ENCODE assay signal across 9 cellular contexts in the genomic region with DNA sequence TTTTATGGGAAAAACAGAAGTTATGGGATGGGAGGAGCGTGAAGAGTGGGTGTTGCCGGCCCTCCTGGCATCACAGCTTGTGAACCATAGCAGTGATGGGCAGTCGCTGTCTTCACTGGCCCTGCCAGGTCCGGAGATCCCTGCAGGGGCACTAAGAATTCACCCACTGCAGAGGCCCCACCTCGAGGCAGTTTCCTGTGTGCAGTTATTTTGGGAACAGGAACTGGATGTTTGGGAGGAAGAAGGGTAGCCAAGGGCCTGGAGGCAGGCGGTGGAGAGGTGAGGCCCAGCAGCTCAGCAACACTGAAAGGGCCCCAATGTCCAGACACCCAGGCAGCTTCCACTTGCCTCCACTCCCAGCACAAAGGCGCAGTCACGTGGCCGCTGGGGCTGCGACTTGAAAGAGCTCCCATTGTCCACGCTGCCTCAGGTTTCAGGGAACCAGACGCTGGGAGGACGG.
DNase-seq lines count a peak whose midpoint lies in the region; ATAC-seq, FAIRE-seq and TF ChIP-seq lines count a peak whose summit lies in the region.
"Had no signal": no experiment of that assay in that cellular context is flagged by ENCODE, and none has a peak within 500 bp of the region (broad histone marks: within the 10 kb centered on the region; RNA-seq: fewer than 3 reads in every experiment).

No MANE protein-coding gene starts in this region.

- H3K4me3 Mint-ChIP-seq in WTC11: no peak overlapping the region
- H3K4me3 Mint-ChIP-seq: CD4-positive, alpha-beta memory T cell had no signal

- no peak for TF ChIP-seq EP300 in ovary (IDR thresholded peaks at IDR 0.05)

- TF ChIP-seq CTCF in WTC11 (IDR thresholded peaks at IDR 0.05) (no peak), ovary (IDR thresholded peaks at IDR 0.05) (no peak)

- WGBS in ovary, 3 donors: 24 to 32% (median 29%) methylated on average over 13 of the region's 13 CpGs

- POLR2A ChIA-PET in WTC11 (lab: Charles Lee): no interaction called here

- no peaks in the 10 kb centered on the region for H3K27me3 ChIP-seq in ovary
- no peaks in the 10 kb centered on the region for H3K27me3 ChIP-seq in effector memory CD4-positive, alpha-beta T cell (replicated peaks; ENCODE audit: control insufficient read depth, insufficient read depth, low read length, poor library complexity, severe bottlenecking)

- no peak for FAIRE-seq in GM12891 (lab: Jason Lieb, UNC)

- DNase-seq in COLO829 (ENCODE audit: low spot score) (peak; percentile 89), WTC11 (ENCODE audit: low spot score) (no peak), head of caudate nucleus (peak; percentile 69 to 92 (median 86)), ovary (peak; percentile 56 to 72 (median 67)), GM12891 (ENCODE audit: insufficient read length, low spot score) (no peak), NCI-H526 treated with DMSO at 0.1 percent for 48 hours (lab: John Stamatoyannopoulos, UW) (no peak)
- DNase-seq in effector memory CD4-positive, alpha-beta T cell: no peak
- no peak for DNase-seq in stimulated activated CD4-positive, alpha-beta T cell treated with anti-CD3 and anti-CD28 coated beads, Interleukin-4, amount 100 ng/mL, for 4 hours
- DNase-seq: CD4-positive, alpha-beta memory T cell had no signal

- H3K9me3 Mint-ChIP-seq in WTC11: no peaks in the 10 kb centered on the region

- no peaks in the 10 kb centered on the region for H3K9me3 ChIP-seq in ovary
- H3K9me3 ChIP-seq in effector memory CD4-positive, alpha-beta T cell (ENCODE audit: control insufficient read depth, low read length): no peaks in the 10 kb centered on the region

- H3K4me1 ChIP-seq in ovary (ENCODE audit: insufficient read depth): peaks cover 7% of the 10 kb centered on the region
- no peaks in the 10 kb centered on the region for H3K4me1 ChIP-seq in effector memory CD4-positive, alpha-beta T cell (ENCODE audit: control insufficient read depth, insufficient read depth, low read length, poor library complexity, severe bottlenecking)

- peak; percentile 40; the same call in 1 of the 2 replicates for ATAC-seq in WTC11

- H3K36me3 ChIP-seq in ovary: no peaks in the 10 kb centered on the region
- H3K36me3 ChIP-seq in effector memory CD4-positive, alpha-beta T cell (ENCODE audit: control insufficient read depth, insufficient read depth, low read length): no peaks in the 10 kb centered on the region

- TF ChIP-seq POLR2A in ovary (IDR thresholded peaks at IDR 0.05) (no peak), GM12891 (IDR thresholded peaks at IDR 0.05; ENCODE audit: low read depth, low read length) (no peak)

- no peak overlapping the region for H3K4me3 ChIP-seq in ovary
- no peak overlapping the region for H3K4me3 ChIP-seq in effector memory CD4-positive, alpha-beta T cell (ENCODE audit: insufficient read depth, low read depth, low read length, poor library complexity, severe bottlenecking)

- no peak overlapping the region for H3K27ac Mint-ChIP-seq in WTC11
- H3K27ac Mint-ChIP-seq: CD4-positive, alpha-beta memory T cell had no signal

- H3K27me3 Mint-ChIP-seq in WTC11 (ENCODE audit: low read depth): no peaks in the 10 kb centered on the region

- peaks cover 18% of the 10 kb centered on the region for H3K4me1 Mint-ChIP-seq in WTC11
- H3K4me1 Mint-ChIP-seq: CD4-positive, alpha-beta memory T cell had no signal

- CTCF ChIA-PET in WTC11 (lab: Charles Lee): interaction anchor here (0.6 to 1.6 kb wide), 4 partner anchors 67 to 452 kb away, joined by 3 to 5 read pairs (median 4); no protein-coding TSS in a partner anchor

- H3K27ac ChIP-seq in ovary: peak overlapping the region in 1 of 2 donors; percentile 79
- no peak overlapping the region for H3K27ac ChIP-seq in effector memory CD4-positive, alpha-beta T cell (ENCODE audit: insufficient read depth, low read length, poor library complexity, severe bottlenecking)

- no peaks in the 10 kb centered on the region for H3K36me3 Mint-ChIP-seq in WTC11
- H3K36me3 Mint-ChIP-seq: CD4-positive, alpha-beta memory T cell had no signal

- intact Hi-C loops in head of caudate nucleus (cut with DNase I) (no loop called here), ovary (cut with DNase I) (no loop called here)

TF ChIP-seq in WTC11, 78 proteins besides CTCF, POLR2A, EP300 and RAD21:
- TF ChIP-seq, protein P1, sequence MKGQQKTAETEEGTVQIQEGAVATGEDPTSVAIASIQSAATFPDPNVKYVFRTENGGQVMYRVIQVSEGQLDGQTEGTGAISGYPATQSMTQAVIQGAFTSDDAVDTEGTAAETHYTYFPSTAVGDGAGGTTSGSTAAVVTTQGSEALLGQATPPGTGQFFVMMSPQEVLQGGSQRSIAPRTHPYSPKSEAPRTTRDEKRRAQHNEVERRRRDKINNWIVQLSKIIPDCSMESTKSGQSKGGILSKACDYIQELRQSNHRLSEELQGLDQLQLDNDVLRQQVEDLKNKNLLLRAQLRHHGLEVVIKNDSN (CRISPR knock-in tag; IDR thresholded peaks at IDR 0.05): peak; percentile 63
- TF ChIP-seq, protein P2, sequence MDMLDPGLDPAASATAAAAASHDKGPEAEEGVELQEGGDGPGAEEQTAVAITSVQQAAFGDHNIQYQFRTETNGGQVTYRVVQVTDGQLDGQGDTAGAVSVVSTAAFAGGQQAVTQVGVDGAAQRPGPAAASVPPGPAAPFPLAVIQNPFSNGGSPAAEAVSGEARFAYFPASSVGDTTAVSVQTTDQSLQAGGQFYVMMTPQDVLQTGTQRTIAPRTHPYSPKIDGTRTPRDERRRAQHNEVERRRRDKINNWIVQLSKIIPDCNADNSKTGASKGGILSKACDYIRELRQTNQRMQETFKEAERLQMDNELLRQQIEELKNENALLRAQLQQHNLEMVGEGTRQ (CRISPR knock-in tag; IDR thresholded peaks at IDR 0.05): peak; percentile 71
- TF ChIP-seq, protein P3, sequence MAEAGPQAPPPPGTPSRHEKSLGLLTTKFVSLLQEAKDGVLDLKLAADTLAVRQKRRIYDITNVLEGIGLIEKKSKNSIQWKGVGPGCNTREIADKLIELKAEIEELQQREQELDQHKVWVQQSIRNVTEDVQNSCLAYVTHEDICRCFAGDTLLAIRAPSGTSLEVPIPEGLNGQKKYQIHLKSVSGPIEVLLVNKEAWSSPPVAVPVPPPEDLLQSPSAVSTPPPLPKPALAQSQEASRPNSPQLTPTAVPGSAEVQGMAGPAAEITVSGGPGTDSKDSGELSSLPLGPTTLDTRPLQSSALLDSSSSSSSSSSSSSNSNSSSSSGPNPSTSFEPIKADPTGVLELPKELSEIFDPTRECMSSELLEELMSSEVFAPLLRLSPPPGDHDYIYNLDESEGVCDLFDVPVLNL (CRISPR knock-in tag; IDR thresholded peaks at IDR 0.05; ENCODE audit: borderline replicate concordance, low read depth): no peak
- no peak for TF ChIP-seq ESRRA (CRISPR knock-in tag; IDR thresholded peaks at IDR 0.05; ENCODE audit: borderline replicate concordance)
- no peak for TF ChIP-seq CREB1 (CRISPR knock-in tag; IDR thresholded peaks at IDR 0.05)

TF ChIP-seq in GM12891, 5 proteins besides CTCF, POLR2A, EP300 and RAD21:
- TF ChIP-seq PAX5 (IDR thresholded peaks at IDR 0.05; ENCODE audit: insufficient read depth, low read length, severe bottlenecking) (no peak), SPI1 (IDR thresholded peaks at IDR 0.05; ENCODE audit: low read depth, low read length) (no peak), POU2F2 (IDR thresholded peaks at IDR 0.05; ENCODE audit: low read depth, low read length) (no peak), TAF1 (IDR thresholded peaks at IDR 0.05; ENCODE audit: low read depth, low read length) (no peak), POLR2AphosphoS5 (IDR thresholded peaks at IDR 0.05; ENCODE audit: low read depth, low read length) (no peak)

Comparison
In these comparisons a context has a peak if more than half of its experiments do, and no peak if none do; other contexts are left out.
1. DNase-seq: peak in COLO829 (single experiment), head of caudate nucleus (42 of 42) and ovary (5 of 5); none in WTC11 (single experiment), effector memory CD4-positive, alpha-beta T cell (0 of 3), stimulated activated CD4-positive, alpha-beta T cell treated with anti-CD3 and anti-CD28 coated beads, Interleukin-4, amount 100 ng/mL, for 4 hours (0 of 2), GM12891 (single experiment) and NCI-H526 treated with DMSO at 0.1 percent for 48 hours (single experiment).